ENCODE assay signal across 23 cellular contexts in the genomic region with DNA sequence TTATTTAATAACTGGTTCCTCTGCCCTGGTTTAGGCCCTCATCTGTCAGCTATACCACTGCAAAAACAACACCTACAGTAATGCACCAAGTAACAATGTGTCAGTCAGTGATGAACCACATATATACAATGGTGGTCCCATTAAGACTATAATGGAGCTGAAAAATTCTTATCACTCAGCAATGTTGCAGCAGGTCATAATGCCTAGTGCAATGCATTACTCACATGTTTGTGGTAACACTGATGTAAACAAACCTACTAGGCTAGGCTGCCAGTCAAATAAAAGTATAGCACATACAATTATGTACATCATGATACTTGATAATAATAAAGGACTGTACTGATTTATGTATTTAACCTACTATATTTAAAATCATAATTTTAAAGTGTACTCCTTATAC.
"Had no signal": no experiment of that assay in that cellular context is flagged by ENCODE, and none has a peak within 500 bp of the region (broad histone marks: within the 10 kb centered on the region; RNA-seq: fewer than 3 reads in every experiment).

No MANE protein-coding gene starts in this region.

- H3K9me3 ChIP-seq: esophagus squamous epithelium, tibial nerve had no signal

- H3K9me3 Mint-ChIP-seq: activated B cell treated with CpG ODN at 0.5 μM for 24 hours; activated CD4-positive, alpha-beta memory T cell treated with anti-CD3 and anti-CD28 coated beads for 36 hours; activated naive CD8-positive, alpha-beta T cell treated with anti-CD3 and anti-CD28 coated beads, Interleukin-2, amount 10 ng/mL, durations not matched to agents 7 days and 5 days; activated T-helper 2 cell treated with anti-CD3 and anti-CD28 coated beads, Interferon-gamma antibody, Interleukin-2, Interleukin-4, amounts not matched to agents 10 μg/mL and 5 μg/mL and 100 μg/mL, durations not matched to agents 14 hours and 24 hours and 36 hours; dendritic cell treated with granulocyte-macrophage colony-stimulating factor and Interleukin-4, amounts not matched to agents 40 ng/mL and 50 ng/mL, for 4 days; T-helper 2 cell treated with Interferon-gamma antibody and Interleukin-4, amounts not matched to agents 5 μg/mL and 100 μg/mL, for 36 hours had no signal

- H3K27ac ChIP-seq: brain microvascular endothelial cell, esophagus squamous epithelium, tibial nerve had no signal

- H3K27me3 Mint-ChIP-seq: activated B cell treated with CpG ODN at 0.5 μM for 24 hours; activated CD4-positive, alpha-beta memory T cell treated with anti-CD3 and anti-CD28 coated beads for 36 hours; activated naive CD8-positive, alpha-beta T cell treated with anti-CD3 and anti-CD28 coated beads, Interleukin-2, amount 10 ng/mL, durations not matched to agents 7 days and 5 days; dendritic cell treated with granulocyte-macrophage colony-stimulating factor and Interleukin-4, amounts not matched to agents 40 ng/mL and 50 ng/mL, for 4 days had no signal

- DNase-seq: activated B cell treated with CpG ODN at 0.5 μM for 24 hours; activated CD4-positive, alpha-beta memory T cell treated with anti-CD3 and anti-CD28 coated beads for 36 hours; activated CD4-positive, alpha-beta T cell treated with anti-CD3 and anti-CD28 coated beads for 4 hours; activated naive CD4-positive, alpha-beta T cell treated with Interleukin-2 at 50 U/mL for 16 hours; activated naive CD8-positive, alpha-beta T cell treated with anti-CD3 and anti-CD28 coated beads, Interleukin-2, amount 10 ng/mL, durations not matched to agents 7 days and 5 days; anterior cingulate cortex; brain microvascular endothelial cell; cerebellar nuclear complex; effector CD8-positive, alpha-beta T cell; esophagus squamous epithelium; foreskin melanocyte; glutamatergic neuron; hippocampal formation; midbrain; retina; stimulated activated CD4-positive, alpha-beta T cell treated with anti-CD3 and anti-CD28 coated beads, Interleukin-2, amount 100 ng/mL, for 24 hours; stimulated activated naive CD4-positive, alpha-beta T cell treated with Interleukin-2 at 50 U/mL for 16 hours; SW 1271 had no signal

- H3K4me1 ChIP-seq: esophagus squamous epithelium, tibial nerve had no signal

- H3K4me3 ChIP-seq: esophagus squamous epithelium, lung, tibial nerve had no signal

- H3K4me1 Mint-ChIP-seq: activated B cell treated with CpG ODN at 0.5 μM for 24 hours; activated naive CD8-positive, alpha-beta T cell treated with anti-CD3 and anti-CD28 coated beads, Interleukin-2, amount 10 ng/mL, durations not matched to agents 7 days and 5 days had no signal

- H3K27ac Mint-ChIP-seq: activated B cell treated with CpG ODN at 0.5 μM for 24 hours; activated CD4-positive, alpha-beta memory T cell treated with anti-CD3 and anti-CD28 coated beads for 36 hours; activated naive CD8-positive, alpha-beta T cell treated with anti-CD3 and anti-CD28 coated beads, Interleukin-2, amount 10 ng/mL, durations not matched to agents 7 days and 5 days; activated T-helper 2 cell treated with anti-CD3 and anti-CD28 coated beads, Interferon-gamma antibody, Interleukin-2, Interleukin-4, amounts not matched to agents 10 μg/mL and 5 μg/mL and 100 μg/mL, durations not matched to agents 14 hours and 24 hours and 36 hours; dendritic cell treated with granulocyte-macrophage colony-stimulating factor and Interleukin-4, amounts not matched to agents 40 ng/mL and 50 ng/mL, for 4 days; T-helper 2 cell treated with Interferon-gamma antibody and Interleukin-4, amounts not matched to agents 5 μg/mL and 100 μg/mL, for 36 hours had no signal

- H3K27me3 ChIP-seq: brain microvascular endothelial cell, esophagus squamous epithelium, tibial nerve had no signal

- H3K4me3 Mint-ChIP-seq: activated B cell treated with CpG ODN at 0.5 μM for 24 hours; activated CD4-positive, alpha-beta memory T cell treated with anti-CD3 and anti-CD28 coated beads for 36 hours; activated naive CD8-positive, alpha-beta T cell treated with anti-CD3 and anti-CD28 coated beads, Interleukin-2, amount 10 ng/mL, durations not matched to agents 7 days and 5 days; dendritic cell treated with granulocyte-macrophage colony-stimulating factor and Interleukin-4, amounts not matched to agents 40 ng/mL and 50 ng/mL, for 4 days; T-helper 2 cell treated with Interferon-gamma antibody and Interleukin-4, amounts not matched to agents 5 μg/mL and 100 μg/mL, for 36 hours had no signal
